ENCODE assay signal across 8 cellular contexts in genomic region chr3:14179114-14179465, GRCh38. TPM values are rescaled to one million over a fixed set of nuclear protein-coding genes. Genes with fewer than 3 reads are reported as not detected.
DNase-seq lines count a peak whose midpoint lies in the region; ATAC-seq and TF ChIP-seq lines count a peak whose summit lies in the region.

No MANE protein-coding gene starts in this region.

- no peaks in the 10 kb centered on the region for H3K27me3 Mint-ChIP-seq in natural killer cell (ENCODE audit: low read depth in 2 of 2)

- peak overlapping the region; percentile 100 for H3K4me3 Mint-ChIP-seq in natural killer cell

- H3K4me1 ChIP-seq in BE2C (no peaks in the 10 kb centered on the region), Loucy (ENCODE audit: insufficient read depth, low read length, poor library complexity, severe bottlenecking) (peaks cover 77% of the 10 kb centered on the region)

- H3K36me3 Mint-ChIP-seq in natural killer cell: peaks cover 9% of the 10 kb centered on the region

- H2AFZ ChIP-seq in Loucy (ENCODE audit: low read length): peak overlapping the region; percentile 74

- H3K4me2 ChIP-seq in Loucy (ENCODE audit: low read depth, low read length, poor library complexity, severe bottlenecking): peak overlapping the region; percentile 98

- H3K79me2 ChIP-seq in Loucy (ENCODE audit: insufficient read depth, low read length): peaks cover 79% of the 10 kb centered on the region

- no peaks in the 10 kb centered on the region for H3K27me3 ChIP-seq in BE2C
- peaks cover 4% of the 10 kb centered on the region for H3K27me3 ChIP-seq in Loucy (ENCODE audit: insufficient read depth, low read length, poor library complexity, severe bottlenecking)
- H3K27me3 ChIP-seq in dorsolateral prefrontal cortex: no peaks in the 10 kb centered on the region

- H3K27ac ChIP-seq in dorsolateral prefrontal cortex: peak overlapping the region in 54 of 59 donors; percentile 1 to 96 (median 88)

- peak overlapping the region; percentile 99 for H3K9ac ChIP-seq in Loucy (ENCODE audit: low read depth, low read length, poor library complexity, severe bottlenecking)

- H3K4me1 Mint-ChIP-seq in natural killer cell: peaks cover 61 to 66% of the 10 kb centered on the region in 2 donors

- TF ChIP-seq CTCF in BE2C (IDR thresholded peaks at IDR 0.05; ENCODE audit: low read depth, low read length) (no peak), Loucy (conservative IDR thresholded peaks at IDR 0.05; ENCODE audit: low read length) (no peak), dorsolateral prefrontal cortex (IDR thresholded peaks at IDR 0.05 in 54 of 56, conservative IDR thresholded peaks at IDR 0.05 in 2 of 56; ENCODE audit: low read depth in 1 of 56, partially characterized antibody in 56 of 56) (no peak), natural killer cell (IDR thresholded peaks at IDR 0.05) (no peak)

- no peaks in the 10 kb centered on the region for H3F3A ChIP-seq in Loucy (ENCODE audit: low read depth)

- H3K9me3 ChIP-seq in BE2C (no peaks in the 10 kb centered on the region), Loucy (ENCODE audit: insufficient read depth, low read depth, low read length) (no peaks in the 10 kb centered on the region)

- intact Hi-C loops in dorsolateral prefrontal cortex (cut with DNase I): loop anchor here in 1 of 2 donors (5.0 kb wide), 1 partner anchor 473 kb away; the partner anchor contains the start of gene CCDC174
- intact Hi-C loops in natural killer cell (cut with micrococcal nuclease): loop anchor here (2.0 kb wide), 2 partner anchors 254 to 282 kb away; no protein-coding TSS in a partner anchor

- peak overlapping the region; percentile 99 to 100 for H3K27ac Mint-ChIP-seq in natural killer cell

- DNase-seq in BE2C (no peak), dorsolateral prefrontal cortex (no peak), natural killer cell (no peak), NCI-H2171 treated with DMSO at 0.1 percent for 48 hours (lab: John Stamatoyannopoulos, UW) (no peak), kidney glomerular epithelial cell (lab: John Stamatoyannopoulos, UW) (no peak), NK-92 (lab: John Stamatoyannopoulos, UW; ENCODE audit: unreplicated experiment) (no peak)
- no peak for DNase-seq in stimulated activated CD4-positive, alpha-beta T cell treated with anti-CD3 and anti-CD28 coated beads, Interleukin-15, amount 100 ng/mL, for 24 hours

- H3K4me3 ChIP-seq in BE2C (ENCODE audit: low read depth, low read length) (peak overlapping the region; percentile 97), Loucy (ENCODE audit: low read length, poor library complexity, severe bottlenecking) (peak overlapping the region; percentile 95), dorsolateral prefrontal cortex (peak overlapping the region; percentile 53 to 99 (median 90))

- peaks cover 34% of the 10 kb centered on the region for H4K20me1 ChIP-seq in Loucy (ENCODE audit: insufficient read depth, low read length, poor library complexity, severe bottlenecking)

- no peaks in the 10 kb centered on the region for H3K9me3 Mint-ChIP-seq in natural killer cell

- no peaks in the 10 kb centered on the region for H3K9me2 ChIP-seq in Loucy (replicated peaks; ENCODE audit: low read depth, low read length)

- ATAC-seq in natural killer cell: no peak

- no peaks in the 10 kb centered on the region; the same call in none of the 2 replicates for H3K36me3 ChIP-seq in BE2C
- peaks cover 5% of the 10 kb centered on the region; the same call in 1 of the 2 replicates for H3K36me3 ChIP-seq in Loucy (ENCODE audit: insufficient read depth, low read length)

RNA-seq across cellular contexts. Expression of gene LSM3, which starts 0.5 kb away (rescaled TPM):
- 13.3 TPM for polyA plus RNA-seq in BE2C (2012; ENCODE audit: insufficient read depth, insufficient read length, low read depth)
- total RNA-seq in dorsolateral prefrontal cortex: 10 to 100 TPM in 5 of 120 experiments, 1 to 10 TPM in 115; 4.4 to 10.8 (median 7.8) TPM
- 1 to 10 TPM; 7.6 to 9.1 (median 8.9) TPM for total RNA-seq in natural killer cell

RNA-seq across cellular contexts. Expression of gene XPC, which starts 0.7 kb away (rescaled TPM):
- polyA plus RNA-seq in BE2C (2012; ENCODE audit: insufficient read depth, insufficient read length, low read depth): 11.3 TPM
- total RNA-seq in dorsolateral prefrontal cortex (10 to 100 TPM; 19.9 to 57.4 (median 32.1) TPM), natural killer cell (10 to 100 TPM; 45.5 to 62.1 (median 50.0) TPM)

RNA-seq across cellular contexts. Expression of gene TMEM43, which starts 54.2 kb away (rescaled TPM):
- polyA plus RNA-seq in BE2C (2012; ENCODE audit: insufficient read depth, insufficient read length, low read depth): 40.3 TPM
- total RNA-seq in dorsolateral prefrontal cortex (10 to 100 TPM; 23.1 to 38.3 (median 30.4) TPM), natural killer cell (10 to 100 TPM; 49.5 to 61.1 (median 54.1) TPM)

RNA-seq across cellular contexts. Expression of gene CHCHD4, which starts 54.4 kb away (rescaled TPM):
- 24.3 TPM for polyA plus RNA-seq in BE2C (2012; ENCODE audit: insufficient read depth, insufficient read length, low read depth)
- 10 to 100 TPM in 118 of 120 experiments, 1 to 10 TPM in 2; 8.5 to 24.0 (median 16.1) TPM for total RNA-seq in dorsolateral prefrontal cortex
- 1 to 10 TPM; 2.1 to 4.3 (median 3.4) TPM for total RNA-seq in natural killer cell
